ENCODE assay signal across 12 cellular contexts in the genomic region with DNA sequence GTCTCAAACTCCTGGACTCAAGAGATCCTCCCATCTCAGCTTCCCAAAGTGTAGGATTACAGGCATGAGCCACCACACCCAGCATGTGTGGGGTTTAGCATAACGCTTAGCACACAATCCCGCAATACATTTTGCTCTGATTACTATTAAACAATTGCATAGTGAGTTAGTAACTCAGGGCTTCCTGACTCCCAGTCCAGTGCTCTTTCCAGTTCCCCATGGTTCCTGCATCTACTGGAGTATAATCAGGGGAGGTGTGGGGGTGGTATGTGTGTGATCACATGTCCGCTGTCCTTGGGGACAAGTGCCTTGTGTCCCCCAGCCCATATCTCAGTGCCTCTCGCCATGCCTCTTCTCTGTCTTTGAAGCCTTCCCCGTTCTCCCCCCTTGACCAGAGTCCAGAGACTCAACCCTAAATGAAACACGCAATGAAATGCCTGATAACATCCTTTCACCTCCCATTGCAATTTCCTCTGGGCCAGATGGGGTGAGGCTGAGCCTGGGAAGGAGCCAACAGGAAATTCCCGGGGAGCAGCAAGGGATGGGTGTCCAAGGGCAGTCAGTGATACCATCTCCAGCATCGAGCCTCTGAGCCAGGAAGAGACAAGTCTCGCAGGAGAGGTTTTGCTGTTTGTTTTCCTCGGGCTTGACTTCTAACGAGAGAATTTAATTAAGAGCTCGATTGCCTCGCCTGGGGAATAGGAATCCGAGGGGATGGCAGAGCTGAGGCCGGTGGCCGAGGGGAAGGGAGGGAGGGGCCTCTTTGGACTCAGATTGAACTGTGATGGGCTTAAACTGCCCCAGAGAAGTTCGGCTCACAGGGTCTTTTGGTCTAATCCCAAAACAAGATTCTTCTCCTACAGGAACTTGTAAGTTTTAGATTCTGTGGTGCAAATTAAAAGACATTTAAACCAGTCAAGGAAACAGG. TPM values are rescaled to one million over a fixed set of nuclear protein-coding genes. Genes with fewer than 3 reads are reported as not detected.
DNase-seq lines count a peak whose midpoint lies in the region; ATAC-seq and TF ChIP-seq lines count a peak whose summit lies in the region.
"Had no signal": no experiment of that assay in that cellular context is flagged by ENCODE, and none has a peak within 500 bp of the region (broad histone marks: within the 10 kb centered on the region; RNA-seq: fewer than 3 reads in every experiment).

No MANE protein-coding gene starts in this region.

- H2AFZ ChIP-seq in SK-N-SH (ENCODE audit: low read depth) = peak overlapping the region; percentile 87; the same call in 1 of the 2 replicates
- H2AFZ ChIP-seq in osteoblast (ENCODE audit: low read length) = peak overlapping the region; percentile 84

- H3K4me3 ChIP-seq in SK-N-SH (ENCODE audit: low read depth in 2 of 2, low read length in 1 of 2) (peak overlapping the region; percentile 7 to 18; a peak in 3 of 4 replicates), osteoblast (ENCODE audit: insufficient read depth, low read length) (peak overlapping the region; percentile 51)
- H3K4me3 ChIP-seq: skin epidermis had no signal

- H3K27ac ChIP-seq in SK-N-SH (ENCODE audit: low read depth in 2 of 2, low read length in 1 of 2) (peak overlapping the region; percentile 72; a peak in 3 of 4 replicates), foreskin keratinocyte (peak overlapping the region; percentile 71), osteoblast (ENCODE audit: low read depth, low read length) (no peak overlapping the region)
- H3K27ac ChIP-seq: skin epidermis had no signal

- H3K36me3 ChIP-seq in SK-N-SH (replicated peaks in 1 of 2; ENCODE audit: control insufficient read depth in 1 of 2, insufficient read depth in 2 of 2, low read length in 1 of 2) (no peaks in the 10 kb centered on the region), osteoblast (ENCODE audit: insufficient read depth, low read length) (no peaks in the 10 kb centered on the region)

- ATAC-seq in foreskin keratinocyte (peak; percentile 29), GM21360 (IDR thresholded peaks at IDR 0.05; ENCODE audit: unreplicated experiment) (no peak), GM21717 (IDR thresholded peaks at IDR 0.05; ENCODE audit: unreplicated experiment) (no peak), GM18870 (IDR thresholded peaks at IDR 0.05; ENCODE audit: unreplicated experiment) (no peak)
- ATAC-seq: stimulated activated naive B cell treated with anti-CD40 and anti-IgM and Interleukin-4, amounts not matched to agents 10 μg/mL and 1 μg/mL and 100 μg/mL, for 72 hours had no signal

- CTCF ChIA-PET in SK-N-SH (lab: Yijun Ruan, JAX) = interaction anchor here (1.0 kb wide), 1 partner anchor 40 kb away, joined by 4 read pairs; no protein-coding TSS in a partner anchor

- TF ChIP-seq RAD21 in SK-N-SH (IDR thresholded peaks at IDR 0.05; ENCODE audit: low read length) = no peak

- peak in 1 of 2 experiments; percentile 82; a peak in 2 of 4 replicates for TF ChIP-seq EP300 in SK-N-SH (IDR thresholded peaks at IDR 0.05; ENCODE audit: borderline replicate concordance in 1 of 2, low read depth in 1 of 2, low read length in 1 of 2)

- 16% methylated on average over 17 of the region's 17 CpGs for WGBS in SK-N-SH (ENCODE audit: low lambda C conversion rate)

- DNase-seq in ELR (ENCODE audit: low read depth) (peak; percentile 81), SK-N-SH (peak; percentile 82), foreskin keratinocyte (peak in 1 of 2 donors; percentile 40), osteoblast (ENCODE audit: insufficient read length, low spot score, missing footprints) (peak; percentile 88), COLO829 (ENCODE audit: low spot score) (no peak)
- DNase-seq: MV-4-11; stimulated activated naive B cell treated with anti-CD40 and anti-IgM and Interleukin-4, amounts not matched to agents 10 μg/mL and 1 μg/mL and 100 μg/mL, for 72 hours had no signal

- no peaks in the 10 kb centered on the region for H3K79me2 ChIP-seq in SK-N-SH (ENCODE audit: insufficient read depth)
- no peaks in the 10 kb centered on the region for H3K79me2 ChIP-seq in osteoblast (ENCODE audit: insufficient read depth, low read length)

- no peaks in the 10 kb centered on the region for H3K9me3 ChIP-seq in SK-N-SH
- H3K9me3 ChIP-seq in osteoblast (ENCODE audit: low read depth, low read length) = no peaks in the 10 kb centered on the region

- H3F3A ChIP-seq in SK-N-SH (replicated peaks; ENCODE audit: insufficient read depth) = no peaks in the 10 kb centered on the region

- peak overlapping the region; percentile 54 for H3K9ac ChIP-seq in SK-N-SH

- H4K20me1 ChIP-seq in SK-N-SH (ENCODE audit: insufficient read depth) = no peaks in the 10 kb centered on the region
- H4K20me1 ChIP-seq in osteoblast (ENCODE audit: insufficient read depth, low read length) = no peaks in the 10 kb centered on the region

- H3K9me2 ChIP-seq in SK-N-SH = no peaks in the 10 kb centered on the region

- H3K27me3 ChIP-seq in SK-N-SH (ENCODE audit: insufficient read depth) (no peaks in the 10 kb centered on the region), foreskin keratinocyte (no peaks in the 10 kb centered on the region), osteoblast (ENCODE audit: insufficient read depth, low read length) (no peaks in the 10 kb centered on the region)

- POLR2A ChIA-PET in SK-N-SH (lab: Yijun Ruan, JAX) = no interaction called here

- peaks cover 8 to 15% of the 10 kb centered on the region in 2 experiments; a peak in 3 of 4 replicates for H3K4me1 ChIP-seq in SK-N-SH (ENCODE audit: control insufficient read depth in 1 of 2, insufficient read depth in 2 of 2, low read depth in 1 of 2, low read length in 1 of 2)
- peaks cover 11% of the 10 kb centered on the region for H3K4me1 ChIP-seq in foreskin keratinocyte
- peaks cover 8% of the 10 kb centered on the region for H3K4me1 ChIP-seq in osteoblast (ENCODE audit: insufficient read depth, low read length)

- TF ChIP-seq CTCF in SK-N-SH (IDR thresholded peaks at IDR 0.05) = no peak
- TF ChIP-seq CTCF in foreskin keratinocyte (conservative IDR thresholded peaks at IDR 0.05) = no peak
- TF ChIP-seq CTCF in osteoblast (IDR thresholded peaks at IDR 0.05; ENCODE audit: extremely low read depth, low read depth, low read length) = no peak

- peak overlapping the region; percentile 65 for H3K4me2 ChIP-seq in SK-N-SH
- H3K4me2 ChIP-seq in osteoblast (ENCODE audit: insufficient read depth, low read length) = peak overlapping the region; percentile 65

TF ChIP-seq in SK-N-SH, 30 proteins besides CTCF, POLR2A, EP300 and RAD21 (continues in another document):
- TF ChIP-seq, protein P1, sequence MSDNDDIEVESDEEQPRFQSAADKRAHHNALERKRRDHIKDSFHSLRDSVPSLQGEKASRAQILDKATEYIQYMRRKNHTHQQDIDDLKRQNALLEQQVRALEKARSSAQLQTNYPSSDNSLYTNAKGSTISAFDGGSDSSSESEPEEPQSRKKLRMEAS (IDR thresholded peaks at IDR 0.05; ENCODE audit: low read depth) = peak; percentile 73
- no peak for TF ChIP-seq FOXJ3 (CRISPR knock-in tag; IDR thresholded peaks at IDR 0.05)
- TF ChIP-seq, protein P2, sequence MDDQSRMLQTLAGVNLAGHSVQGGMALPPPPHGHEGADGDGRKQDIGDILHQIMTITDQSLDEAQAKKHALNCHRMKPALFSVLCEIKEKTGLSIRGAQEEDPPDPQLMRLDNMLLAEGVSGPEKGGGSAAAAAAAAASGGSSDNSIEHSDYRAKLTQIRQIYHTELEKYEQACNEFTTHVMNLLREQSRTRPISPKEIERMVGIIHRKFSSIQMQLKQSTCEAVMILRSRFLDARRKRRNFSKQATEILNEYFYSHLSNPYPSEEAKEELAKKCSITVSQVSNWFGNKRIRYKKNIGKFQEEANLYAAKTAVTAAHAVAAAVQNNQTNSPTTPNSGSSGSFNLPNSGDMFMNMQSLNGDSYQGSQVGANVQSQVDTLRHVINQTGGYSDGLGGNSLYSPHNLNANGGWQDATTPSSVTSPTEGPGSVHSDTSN (IDR thresholded peaks at IDR 0.05) = peak; percentile 58
- TF ChIP-seq CHD2 (IDR thresholded peaks at IDR 0.05; ENCODE audit: low read length, partially characterized antibody) = peak; percentile 60
- TF ChIP-seq TCF12 (IDR thresholded peaks at IDR 0.05) = peak; percentile 92
- peak; percentile 97 for TF ChIP-seq NFIC (IDR thresholded peaks at IDR 0.05; ENCODE audit: borderline replicate concordance)
- TF ChIP-seq TEAD4 (IDR thresholded peaks at IDR 0.05; ENCODE audit: borderline replicate concordance, insufficient read depth) = peak; percentile 85
- TF ChIP-seq FOXM1 (IDR thresholded peaks at IDR 0.05; ENCODE audit: low read depth) = no peak
- TF ChIP-seq RXRA (IDR thresholded peaks at IDR 0.05; ENCODE audit: borderline replicate concordance, low read depth) = peak; percentile 83; the same call in 1 of the 2 replicates
- TF ChIP-seq, protein P3, sequence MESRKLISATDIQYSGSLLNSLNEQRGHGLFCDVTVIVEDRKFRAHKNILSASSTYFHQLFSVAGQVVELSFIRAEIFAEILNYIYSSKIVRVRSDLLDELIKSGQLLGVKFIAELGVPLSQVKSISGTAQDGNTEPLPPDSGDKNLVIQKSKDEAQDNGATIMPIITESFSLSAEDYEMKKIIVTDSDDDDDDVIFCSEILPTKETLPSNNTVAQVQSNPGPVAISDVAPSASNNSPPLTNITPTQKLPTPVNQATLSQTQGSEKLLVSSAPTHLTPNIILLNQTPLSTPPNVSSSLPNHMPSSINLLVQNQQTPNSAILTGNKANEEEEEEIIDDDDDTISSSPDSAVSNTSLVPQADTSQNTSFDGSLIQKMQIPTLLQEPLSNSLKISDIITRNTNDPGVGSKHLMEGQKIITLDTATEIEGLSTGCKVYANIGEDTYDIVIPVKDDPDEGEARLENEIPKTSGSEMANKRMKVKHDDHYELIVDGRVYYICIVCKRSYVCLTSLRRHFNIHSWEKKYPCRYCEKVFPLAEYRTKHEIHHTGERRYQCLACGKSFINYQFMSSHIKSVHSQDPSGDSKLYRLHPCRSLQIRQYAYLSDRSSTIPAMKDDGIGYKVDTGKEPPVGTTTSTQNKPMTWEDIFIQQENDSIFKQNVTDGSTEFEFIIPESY (IDR thresholded peaks at IDR 0.05; ENCODE audit: borderline replicate concordance, low read depth) = no peak
- TF ChIP-seq RCOR1 (IDR thresholded peaks at IDR 0.05; ENCODE audit: low read length) = peak; percentile 90
- peak; percentile 88 for TF ChIP-seq GATA2 (CRISPR knock-in tag; IDR thresholded peaks at IDR 0.05)
- peak; percentile 55 for TF ChIP-seq JUND (IDR thresholded peaks at IDR 0.05)

RNA-seq across cellular contexts. Expression of gene HTR1D, which starts 7.7 kb away (rescaled TPM):
- polyA plus RNA-seq in SK-N-SH (2012; rRNA removed) = 0.29 and 0.39 TPM in 2 replicates
- polyA plus RNA-seq in SK-N-SH (2012; cell fraction: cytosol; rRNA removed) = 0.29 and 0.31 TPM in 2 replicates
- 0.27 and 0.36 TPM in 2 replicates for polyA plus RNA-seq in SK-N-SH (2012; cell fraction: nucleus; rRNA removed)
- 0.14 and 0.24 TPM in 2 replicates for total RNA-seq in foreskin keratinocyte
- 0.09 and 0.11 TPM in 2 replicates for polyA plus RNA-seq in foreskin keratinocyte
- under 0.01 TPM in 1 of 2 replicates, not detected in the other for total RNA-seq in osteoblast
- total RNA-seq: SK-MEL-5 had no signal

RNA-seq across cellular contexts. Expression of gene LUZP1, which starts 56.3 kb away (rescaled TPM):
- 8.9 and 12.5 TPM in 2 replicates for polyA plus RNA-seq in SK-N-SH (2012; rRNA removed)
- polyA plus RNA-seq in SK-N-SH (2012; cell fraction: cytosol; rRNA removed) = 7.7 and 8.8 TPM in 2 replicates
- polyA plus RNA-seq in SK-N-SH (2012; cell fraction: nucleus; rRNA removed) = 9.3 and 16.6 TPM in 2 replicates
- 57.9 and 60.7 TPM in 2 replicates for total RNA-seq in foreskin keratinocyte
- polyA plus RNA-seq in foreskin keratinocyte = 11.4 and 12.8 TPM in 2 replicates
- 29.5 and 30.0 TPM in 2 replicates for total RNA-seq in osteoblast
